In genomic region chr3:191111722-191112121, GRCh38 we compare ENCODE assay signal across 29 cellular contexts.
"Had no signal": no experiment of that assay in that cellular context is flagged by ENCODE, and none has a peak within 500 bp of the region (broad histone marks: within the 10 kb centered on the region; RNA-seq: fewer than 3 reads in every experiment).

No MANE protein-coding gene starts in this region.

- H3K27me3 ChIP-seq: ascending aorta, body of pancreas, breast epithelium, MG63, SJCRH30 had no signal

- H3K4me1 Mint-ChIP-seq: activated CD4-positive, alpha-beta T cell treated with anti-CD3 and anti-CD28 coated beads, Interleukin-2, amount 10 ng/mL, durations not matched to agents 24 days and 14 days; activated naive CD4-positive, alpha-beta T cell treated with anti-CD3 and anti-CD28 coated beads, Interleukin-2, amount 50 U/mL, for 24 hours; activated naive CD8-positive, alpha-beta T cell treated with anti-CD3 and anti-CD28 coated beads, Interleukin-2, amount 10 ng/mL, durations not matched to agents 7 days and 5 days had no signal

- H3K4me3 ChIP-seq: ascending aorta, body of pancreas, breast epithelium, MG63, SJCRH30 had no signal

- H3K4me2 ChIP-seq: SK-N-SH had no signal

- H3K27ac Mint-ChIP-seq: activated CD4-positive, alpha-beta T cell treated with anti-CD3 and anti-CD28 coated beads, Interleukin-2, amount 10 ng/mL, durations not matched to agents 24 days and 14 days; activated CD8-positive, alpha-beta T cell treated with anti-CD3 and anti-CD28 coated beads for 36 hours; activated naive CD4-positive, alpha-beta T cell treated with anti-CD3 and anti-CD28 coated beads, Interleukin-2, amount 50 U/mL, for 24 hours; activated naive CD8-positive, alpha-beta T cell treated with anti-CD3 and anti-CD28 coated beads, Interleukin-2, amount 10 ng/mL, durations not matched to agents 7 days and 5 days; activated T-cell treated with anti-CD3 and anti-CD28 coated beads, Interleukin-2, amount 50 U/mL, for 24 hours; activated T-helper 2 cell treated with anti-CD3 and anti-CD28 coated beads, Interferon-gamma antibody, Interleukin-2, Interleukin-4, amounts not matched to agents 10 μg/mL and 5 μg/mL and 100 μg/mL, durations not matched to agents 14 hours and 24 hours and 36 hours; T-helper 1 cell treated with Interleukin-12 subunit alpha and Interleukin-12 subunit beta and Interleukin-4 antibody, amounts not matched to agents 30 μg/mL and 1 μg/mL, for 36 hours; T-helper 2 cell treated with Interferon-gamma antibody and Interleukin-4, amounts not matched to agents 5 μg/mL and 100 μg/mL, for 36 hours had no signal

- H3K27me3 Mint-ChIP-seq: activated CD4-positive, alpha-beta T cell treated with anti-CD3 and anti-CD28 coated beads, Interleukin-2, amount 10 ng/mL, durations not matched to agents 24 days and 14 days; activated CD8-positive, alpha-beta T cell treated with anti-CD3 and anti-CD28 coated beads for 36 hours; activated naive CD4-positive, alpha-beta T cell treated with anti-CD3 and anti-CD28 coated beads, Interleukin-2, amount 50 U/mL, for 24 hours; activated naive CD8-positive, alpha-beta T cell treated with anti-CD3 and anti-CD28 coated beads, Interleukin-2, amount 10 ng/mL, durations not matched to agents 7 days and 5 days; activated T-cell treated with anti-CD3 and anti-CD28 coated beads, Interleukin-2, amount 50 U/mL, for 24 hours had no signal

- H3K4me1 ChIP-seq: ascending aorta, body of pancreas, breast epithelium, SJCRH30 had no signal

- FAIRE-seq: TTC549 had no signal

- H3K9me3 ChIP-seq: ascending aorta, body of pancreas, breast epithelium, MG63, SJCRH30, SK-N-SH had no signal

- H3K4me3 Mint-ChIP-seq: activated CD4-positive, alpha-beta T cell treated with anti-CD3 and anti-CD28 coated beads, Interleukin-2, amount 10 ng/mL, durations not matched to agents 24 days and 14 days; activated CD8-positive, alpha-beta T cell treated with anti-CD3 and anti-CD28 coated beads for 36 hours; activated naive CD4-positive, alpha-beta T cell treated with anti-CD3 and anti-CD28 coated beads, Interleukin-2, amount 50 U/mL, for 24 hours; activated naive CD8-positive, alpha-beta T cell treated with anti-CD3 and anti-CD28 coated beads, Interleukin-2, amount 10 ng/mL, durations not matched to agents 7 days and 5 days; activated T-cell treated with anti-CD3 and anti-CD28 coated beads, Interleukin-2, amount 50 U/mL, for 24 hours; T-helper 1 cell treated with Interleukin-12 subunit alpha and Interleukin-12 subunit beta and Interleukin-4 antibody, amounts not matched to agents 30 μg/mL and 1 μg/mL, for 36 hours; T-helper 2 cell treated with Interferon-gamma antibody and Interleukin-4, amounts not matched to agents 5 μg/mL and 100 μg/mL, for 36 hours had no signal

- H3K36me3 Mint-ChIP-seq: activated naive CD4-positive, alpha-beta T cell treated with anti-CD3 and anti-CD28 coated beads, Interleukin-2, amount 50 U/mL, for 24 hours; activated naive CD8-positive, alpha-beta T cell treated with anti-CD3 and anti-CD28 coated beads, Interleukin-2, amount 10 ng/mL, durations not matched to agents 7 days and 5 days had no signal

- H3K9ac ChIP-seq: SK-N-SH had no signal

- DNase-seq: activated CD4-positive, alpha-beta T cell treated with anti-CD3 and anti-CD28 coated beads, Interleukin-2, amount 10 ng/mL, durations not matched to agents 24 days and 14 days; activated CD4-positive, alpha-beta T cell treated with anti-CD3 and anti-CD28 coated beads, Interleukin-2, amount 50 U/mL, for 4 hours; activated CD8-positive, alpha-beta T cell treated with anti-CD3 and anti-CD28 coated beads for 36 hours; activated gamma-delta T cell; activated naive CD4-positive, alpha-beta T cell treated with Interleukin-2 at 50 U/mL for 16 hours; activated naive CD8-positive, alpha-beta T cell treated with anti-CD3 and anti-CD28 coated beads, Interleukin-2, amount 10 ng/mL, durations not matched to agents 7 days and 5 days; activated T-cell treated with anti-CD3 and anti-CD28 coated beads, Interleukin-2, amount 50 U/mL, for 24 hours; amygdala; body of pancreas; MG63; NCI-H1048; NCI-H1436 treated with DMSO at 0.1 percent for 48 hours; NCI-H1694 treated with DMSO at 0.1 percent for 48 hours; NCI-H2029; NCI-H345; NCI-H524 treated with DMSO at 0.1 percent for 48 hours; NCI-H748 treated with DMSO at 0.1 percent for 48 hours; NK-92 treated with Interleukin-12 subunit alpha and Interleukin-12 subunit beta, amount 100 ng/mL, for 24 hours; OCI-M1; SHP77; SJCRH30; SK-N-SH had no signal

- H3K36me3 ChIP-seq: ascending aorta, breast epithelium, MG63, SJCRH30 had no signal

- H3K9me3 Mint-ChIP-seq: activated CD4-positive, alpha-beta T cell treated with anti-CD3 and anti-CD28 coated beads, Interleukin-2, amount 10 ng/mL, durations not matched to agents 24 days and 14 days; activated CD8-positive, alpha-beta T cell treated with anti-CD3 and anti-CD28 coated beads for 36 hours; activated naive CD8-positive, alpha-beta T cell treated with anti-CD3 and anti-CD28 coated beads, Interleukin-2, amount 10 ng/mL, durations not matched to agents 7 days and 5 days; activated T-cell treated with anti-CD3 and anti-CD28 coated beads, Interleukin-2, amount 50 U/mL, for 24 hours; activated T-helper 2 cell treated with anti-CD3 and anti-CD28 coated beads, Interferon-gamma antibody, Interleukin-2, Interleukin-4, amounts not matched to agents 10 μg/mL and 5 μg/mL and 100 μg/mL, durations not matched to agents 14 hours and 24 hours and 36 hours; T-helper 1 cell treated with Interleukin-12 subunit alpha and Interleukin-12 subunit beta and Interleukin-4 antibody, amounts not matched to agents 30 μg/mL and 1 μg/mL, for 36 hours; T-helper 2 cell treated with Interferon-gamma antibody and Interleukin-4, amounts not matched to agents 5 μg/mL and 100 μg/mL, for 36 hours had no signal

- H3K27ac ChIP-seq: ascending aorta, body of pancreas, breast epithelium, SJCRH30 had no signal
